ENCODE assay signal across 8 cellular contexts in the genomic region with DNA sequence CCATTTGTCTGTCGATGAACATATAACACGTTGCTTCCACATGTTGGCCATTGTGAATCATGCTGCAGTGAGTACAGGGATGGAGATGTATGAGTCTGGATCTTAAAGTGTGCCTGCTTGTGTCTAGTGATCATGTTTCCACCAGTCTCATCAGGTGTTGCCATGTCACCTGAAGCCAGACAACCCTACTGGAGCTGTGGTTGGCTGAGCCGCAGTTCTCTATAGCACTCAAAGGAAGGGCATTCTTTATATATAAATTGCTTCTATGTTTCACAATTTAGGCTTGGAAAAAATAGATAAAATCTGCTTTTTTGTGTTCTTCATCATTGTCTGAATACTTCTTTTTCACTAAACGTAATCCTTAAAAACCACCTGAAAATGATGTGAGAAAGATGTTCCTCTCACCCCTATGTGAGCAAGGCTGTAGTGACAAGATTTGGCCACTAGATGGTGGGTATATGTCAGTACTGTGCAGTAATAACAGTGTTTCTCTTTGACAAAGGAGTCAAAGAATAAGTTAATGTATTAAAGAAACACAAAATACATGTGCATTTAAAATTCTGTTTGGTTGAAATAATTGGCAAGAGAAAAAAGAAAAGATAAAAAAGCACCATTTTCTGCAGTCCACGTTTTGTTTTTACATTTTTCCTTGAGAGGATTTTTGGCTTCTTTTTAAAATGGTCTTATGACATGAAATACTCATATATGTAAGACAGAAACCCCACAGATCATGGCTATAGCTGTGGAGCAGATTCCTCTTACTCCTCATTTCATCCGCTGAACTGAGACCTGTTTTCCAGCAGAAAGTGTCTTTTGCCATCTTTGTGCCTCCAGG.
DNase-seq lines count a peak whose midpoint lies in the region; ATAC-seq and TF ChIP-seq lines count a peak whose summit lies in the region.
"Had no signal": no experiment of that assay in that cellular context is flagged by ENCODE, and none has a peak within 500 bp of the region (broad histone marks: within the 10 kb centered on the region; RNA-seq: fewer than 3 reads in every experiment).

No MANE protein-coding gene starts in this region.

- H3K4me3 ChIP-seq in GM12865 (ENCODE audit: low read depth, low read length), result no peak overlapping the region
- H3K4me3 ChIP-seq in Karpas-422 (ENCODE audit: low read length), result no peak overlapping the region
- no peak overlapping the region for H3K4me3 ChIP-seq in SU-DHL-6 (ENCODE audit: insufficient read depth, low read length, poor library complexity, severe bottlenecking)
- no peak overlapping the region for H3K4me3 ChIP-seq in astrocyte of the spinal cord (ENCODE audit: low read depth, low read length)

- H3K36me3 ChIP-seq in Karpas-422 (ENCODE audit: insufficient read depth, low read length) (no peaks in the 10 kb centered on the region), SU-DHL-6 (ENCODE audit: low read length) (no peaks in the 10 kb centered on the region)
- H3K36me3 ChIP-seq: neutrophil had no signal

- H3K4me3 Mint-ChIP-seq in immature natural killer cell, result no peak overlapping the region

- ATAC-seq in GM21786 (IDR thresholded peaks at IDR 0.05; ENCODE audit: unreplicated experiment), result peak; percentile 92

- H3K27ac Mint-ChIP-seq in immature natural killer cell, result no peak overlapping the region

- H3K4me1 ChIP-seq in Karpas-422 (ENCODE audit: low read length), result no peaks in the 10 kb centered on the region

- H3K9ac ChIP-seq in Karpas-422 (ENCODE audit: low read length), result no peak overlapping the region
- H3K9ac ChIP-seq in SU-DHL-6 (ENCODE audit: low read length), result no peak overlapping the region

- H2AFZ ChIP-seq in Karpas-422 (ENCODE audit: low read length) (no peak overlapping the region), SU-DHL-6 (ENCODE audit: low read depth, low read length, severe bottlenecking) (no peak overlapping the region)

- H3K27me3 Mint-ChIP-seq in immature natural killer cell (ENCODE audit: low read depth in 3 of 3), result peaks cover 0 to 4% (median 2%) of the 10 kb centered on the region in 3 donors

- H4K20me1 ChIP-seq in Karpas-422 (ENCODE audit: insufficient read depth, low read depth, low read length) (no peaks in the 10 kb centered on the region), SU-DHL-6 (ENCODE audit: low read depth, low read length) (no peaks in the 10 kb centered on the region)

- H3K4me1 Mint-ChIP-seq in immature natural killer cell, result peaks cover 11 to 12% of the 10 kb centered on the region in 2 donors

- H3K79me2 ChIP-seq in Karpas-422 (ENCODE audit: low read length), result no peaks in the 10 kb centered on the region
- no peaks in the 10 kb centered on the region for H3K79me2 ChIP-seq in SU-DHL-6 (ENCODE audit: insufficient read depth, low read length)

- H3K4me2 ChIP-seq in Karpas-422 (ENCODE audit: low read depth, low read length, poor library complexity, severe bottlenecking) (no peak overlapping the region), SU-DHL-6 (ENCODE audit: low read depth, low read length, poor library complexity, severe bottlenecking) (no peak overlapping the region)

- in situ Hi-C loops in astrocyte of the spinal cord (cut with HindIII; ENCODE audit: low sequenced_read_pairs), result no loop called here

- peak; percentile 56 for DNase-seq in GM12865 (ENCODE audit: low read depth)
- peak; percentile 81 for DNase-seq in Karpas-422
- peak; percentile 69 for DNase-seq in astrocyte of the spinal cord (ENCODE audit: low read depth, low spot score)
- DNase-seq in immature natural killer cell, result peak; percentile 44 to 62 (median 58)
- DNase-seq in stimulated activated CD4-positive, alpha-beta T cell treated with anti-CD3 and anti-CD28 coated beads, Interleukin-1b, Interleukin-23, amount 100 ng/mL, for 4 hours (ENCODE audit: low read depth in 2 of 2), result peak; percentile 6 to 61

- H3K9me2 ChIP-seq in Karpas-422 (replicated peaks; ENCODE audit: insufficient read depth, low read length), result no peaks in the 10 kb centered on the region
- H3K9me2 ChIP-seq in SU-DHL-6 (replicated peaks; ENCODE audit: insufficient read depth, low read length), result no peaks in the 10 kb centered on the region

- H3K27me3 ChIP-seq in Karpas-422 (ENCODE audit: low read length) (no peaks in the 10 kb centered on the region), SU-DHL-6 (ENCODE audit: low read length) (no peaks in the 10 kb centered on the region)
- H3K27me3 ChIP-seq: neutrophil had no signal

- TF ChIP-seq CTCF in GM12865 (IDR thresholded peaks at IDR 0.05; ENCODE audit: insufficient read depth, low read depth, low read length, missing control alignments), result peak; percentile 68
- TF ChIP-seq CTCF in SU-DHL-6 (IDR thresholded peaks at IDR 0.05; ENCODE audit: insufficient read depth, low read length, poor library complexity, severe bottlenecking), result peak; percentile 74
- TF ChIP-seq CTCF in astrocyte of the spinal cord (IDR thresholded peaks at IDR 0.05; ENCODE audit: low read depth, low read length), result peak; percentile 91

- H3F3A ChIP-seq in SU-DHL-6 (ENCODE audit: insufficient read depth), result no peaks in the 10 kb centered on the region

- H3K27ac ChIP-seq in Karpas-422 (ENCODE audit: low read length) (no peak overlapping the region), SU-DHL-6 (ENCODE audit: low read depth, low read length) (no peak overlapping the region)
- H3K27ac ChIP-seq: neutrophil had no signal

- peaks cover 0 to 4% (median 0%) of the 10 kb centered on the region in 6 donors for H3K9me3 Mint-ChIP-seq in immature natural killer cell

- H3K36me3 Mint-ChIP-seq in immature natural killer cell, result peaks cover 0 to 4% (median 3%) of the 10 kb centered on the region in 3 donors

- no peaks in the 10 kb centered on the region for H3K9me3 ChIP-seq in Karpas-422 (ENCODE audit: low read length)
- 0 out of 2 replicates have a peak, but pooled peaks cover 3% of the 10 kb centered on the region for H3K9me3 ChIP-seq in SU-DHL-6 (ENCODE audit: insufficient read depth, low read length)
- H3K9me3 ChIP-seq: neutrophil had no signal
